Comparison of ENCODE assay signal across 1 cellular context in genomic region chr1:150487763-150488115, GRCh38.
TF ChIP-seq lines count a peak whose summit lies in the region.

No MANE protein-coding gene starts in this region.

TF ChIP-seq in GM12878, 131 proteins besides CTCF, POLR2A, EP300 and RAD21:
- TF ChIP-seq MXI1 (IDR thresholded peaks at IDR 0.05; ENCODE audit: low read depth, low read length) (0 out of 2 replicates have a peak, but pooled peaks have one; percentile 12), CBX5 (IDR thresholded peaks at IDR 0.05; ENCODE audit: low read depth) (no peak), RELA (IDR thresholded peaks at IDR 0.05; ENCODE audit: borderline replicate concordance, partially characterized antibody) (no peak)
